ENCODE assay signal across 11 cellular contexts in the genomic region with DNA sequence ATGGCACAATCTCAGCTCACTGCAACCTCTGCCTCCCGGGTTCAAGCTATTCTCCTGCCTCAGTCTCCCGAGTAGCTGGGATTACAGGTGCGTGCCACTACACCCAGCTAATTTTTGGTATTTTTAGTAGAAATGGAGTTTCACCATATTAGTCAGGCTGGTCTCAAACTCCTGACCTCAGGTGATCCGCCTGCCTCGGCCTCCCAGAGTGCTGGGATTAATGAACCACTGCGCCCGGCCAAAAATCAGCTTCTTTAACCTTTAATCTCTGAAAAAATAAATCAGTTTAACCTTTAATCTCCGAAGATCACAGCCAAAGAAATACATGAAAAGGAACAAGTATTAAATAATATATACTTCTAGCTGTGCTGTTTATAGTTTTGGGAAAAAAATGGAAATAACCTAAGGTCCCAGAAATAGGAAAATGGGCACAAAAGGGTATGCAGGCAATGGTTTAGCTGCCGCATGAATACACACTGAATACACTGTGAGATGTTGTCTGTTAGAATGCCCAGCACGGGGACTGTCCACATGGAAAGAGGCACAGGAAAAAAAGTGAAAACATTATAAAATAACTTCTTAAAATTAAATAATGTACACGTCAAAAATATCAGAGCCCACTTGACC. TPM values are rescaled to one million over a fixed set of nuclear protein-coding genes. Genes with fewer than 3 reads are reported as not detected.
DNase-seq lines count a peak whose midpoint lies in the region; ATAC-seq, FAIRE-seq and TF ChIP-seq lines count a peak whose summit lies in the region.
"Had no signal": no experiment of that assay in that cellular context is flagged by ENCODE, and none has a peak within 500 bp of the region (broad histone marks: within the 10 kb centered on the region; RNA-seq: fewer than 3 reads in every experiment).

No MANE protein-coding gene starts in this region.

- no peaks in the 10 kb centered on the region for H3K9me3 ChIP-seq in thoracic aorta
- H3K9me3 ChIP-seq: colonic mucosa had no signal

- H3K27ac Mint-ChIP-seq in activated CD8-positive, alpha-beta T cell treated with anti-CD3 and anti-CD28 coated beads for 36 hours: no peak overlapping the region

- ATAC-seq in Right ventricle myocardium inferior (no peak), left lobe of liver (no peak), thoracic aorta (ENCODE audit: insufficient number of reproducible peaks, low FRiP score, low read depth) (no peak), HG03097 (IDR thresholded peaks at IDR 0.05; ENCODE audit: low FRiP score, unreplicated experiment) (no peak)
- ATAC-seq in activated CD8-positive, alpha-beta T cell treated with anti-CD3 and anti-CD28 coated beads for 36 hours: no peak
- ATAC-seq: sciatic nerve had no signal

- no peaks in the 10 kb centered on the region for H3K9me3 Mint-ChIP-seq in activated CD8-positive, alpha-beta T cell treated with anti-CD3 and anti-CD28 coated beads for 36 hours

- H3K27me3 ChIP-seq in thoracic aorta (replicated peaks; ENCODE audit: insufficient read depth): no peaks in the 10 kb centered on the region
- H3K27me3 ChIP-seq: colonic mucosa had no signal

- TF ChIP-seq CTCF in activated CD8-positive, alpha-beta T cell treated with anti-CD3 and anti-CD28 coated beads for 36 hours (IDR thresholded peaks at IDR 0.05): no peak
- TF ChIP-seq CTCF in thoracic aorta (IDR thresholded peaks at IDR 0.05) (no peak), D721Med (IDR thresholded peaks at IDR 0.05; ENCODE audit: insufficient read depth, missing control alignments) (no peak)

- H3K36me3 ChIP-seq in thoracic aorta: peaks cover 16% of the 10 kb centered on the region
- H3K36me3 ChIP-seq: colonic mucosa had no signal

- H3K27me3 Mint-ChIP-seq in activated CD8-positive, alpha-beta T cell treated with anti-CD3 and anti-CD28 coated beads for 36 hours: no peaks in the 10 kb centered on the region

- CTCF ChIA-PET in activated CD8-positive, alpha-beta T cell treated with anti-CD3 and anti-CD28 coated beads for 36 hours (lab: Charles Lee): interaction anchor here (0.7 to 3.7 kb wide), 17 partner anchors 9 to 157 kb away, joined by 3 to 36 read pairs (median 3); no protein-coding TSS in a partner anchor

- POLR2A ChIA-PET in activated CD8-positive, alpha-beta T cell treated with anti-CD3 and anti-CD28 coated beads for 36 hours (lab: Charles Lee): interaction anchor here (0.9 to 2.4 kb wide), 3 partner anchors 12 to 52 kb away, joined by 3 to 9 read pairs (median 5); no protein-coding TSS in a partner anchor

- peaks cover 21% of the 10 kb centered on the region for H3K36me3 Mint-ChIP-seq in activated CD8-positive, alpha-beta T cell treated with anti-CD3 and anti-CD28 coated beads for 36 hours (ENCODE audit: low read depth)

- DNase-seq in cardiac septum (ENCODE audit: low spot score) (peak; percentile 38), Right ventricle myocardium inferior (ENCODE audit: missing footprints) (no peak), left lobe of liver (ENCODE audit: low spot score) (peak; percentile 65), thoracic aorta (ENCODE audit: low spot score) (no peak), D721Med (ENCODE audit: insufficient read length, low spot score) (no peak), NCI-H1694 (lab: John Stamatoyannopoulos, UW) (no peak)
- no peak for DNase-seq in activated CD8-positive, alpha-beta T cell treated with anti-CD3 and anti-CD28 coated beads for 36 hours
- DNase-seq: colonic mucosa, NCI-H748 treated with DMSO at 0.1 percent for 48 hours had no signal

- peaks cover 22% of the 10 kb centered on the region for H3K4me1 Mint-ChIP-seq in activated CD8-positive, alpha-beta T cell treated with anti-CD3 and anti-CD28 coated beads for 36 hours (ENCODE audit: low read depth)

- H3K4me3 ChIP-seq in thoracic aorta: no peak overlapping the region
- H3K4me3 ChIP-seq: colonic mucosa had no signal

- peak overlapping the region; percentile 81 for H3K4me3 Mint-ChIP-seq in activated CD8-positive, alpha-beta T cell treated with anti-CD3 and anti-CD28 coated beads for 36 hours

- intact Hi-C loops in cardiac septum (cut with DNase I): no loop called here
- intact Hi-C loops in Right ventricle myocardium inferior (cut with DNase I): no loop called here
- intact Hi-C loops in activated CD8-positive, alpha-beta T cell treated with anti-CD3 and anti-CD28 coated beads for 36 hours (cut with micrococcal nuclease): no loop called here

- H3K4me1 ChIP-seq in thoracic aorta (ENCODE audit: control insufficient read depth in 1 of 2, low read depth in 2 of 2): peaks cover 26 to 30% of the 10 kb centered on the region in 2 donors

- H3K27ac ChIP-seq in thoracic aorta: peak overlapping the region; percentile 6 to 34
- H3K27ac ChIP-seq: colonic mucosa had no signal

- no peak for FAIRE-seq in D721Med (lab: Jason Lieb, UNC)

RNA-seq across cellular contexts. Expression of gene NQO2, which starts 1.6 kb away (rescaled TPM):
- total RNA-seq in cardiac septum (37.9 TPM), Right ventricle myocardium inferior (57.5 TPM), left lobe of liver (62.7 TPM), thoracic aorta (10 to 100 TPM; 23.0 to 25.7 TPM)
- 10 to 100 TPM; 23.8 to 24.7 TPM for total RNA-seq in activated CD8-positive, alpha-beta T cell treated with anti-CD3 and anti-CD28 coated beads for 36 hours

RNA-seq across cellular contexts. Expression of gene SERPINB6, which starts 29.9 kb away (rescaled TPM):
- total RNA-seq in cardiac septum (171 TPM), Right ventricle myocardium inferior (275 TPM), left lobe of liver (31.8 TPM), thoracic aorta (100 to 1,000 TPM; 161 to 180 TPM)
- 10 to 100 TPM; 52.2 to 53.8 TPM for total RNA-seq in activated CD8-positive, alpha-beta T cell treated with anti-CD3 and anti-CD28 coated beads for 36 hours

Comparison
In these comparisons a context has a peak if more than half of its experiments do, and no peak if none do; other contexts are left out.
1. DNase-seq: peak in cardiac septum (single experiment) and left lobe of liver (single experiment); none in Right ventricle myocardium inferior (single experiment), activated CD8-positive, alpha-beta T cell treated with anti-CD3 and anti-CD28 coated beads for 36 hours (single experiment), thoracic aorta (single experiment), D721Med (single experiment) and NCI-H1694 (single experiment).